In the genomic region with DNA sequence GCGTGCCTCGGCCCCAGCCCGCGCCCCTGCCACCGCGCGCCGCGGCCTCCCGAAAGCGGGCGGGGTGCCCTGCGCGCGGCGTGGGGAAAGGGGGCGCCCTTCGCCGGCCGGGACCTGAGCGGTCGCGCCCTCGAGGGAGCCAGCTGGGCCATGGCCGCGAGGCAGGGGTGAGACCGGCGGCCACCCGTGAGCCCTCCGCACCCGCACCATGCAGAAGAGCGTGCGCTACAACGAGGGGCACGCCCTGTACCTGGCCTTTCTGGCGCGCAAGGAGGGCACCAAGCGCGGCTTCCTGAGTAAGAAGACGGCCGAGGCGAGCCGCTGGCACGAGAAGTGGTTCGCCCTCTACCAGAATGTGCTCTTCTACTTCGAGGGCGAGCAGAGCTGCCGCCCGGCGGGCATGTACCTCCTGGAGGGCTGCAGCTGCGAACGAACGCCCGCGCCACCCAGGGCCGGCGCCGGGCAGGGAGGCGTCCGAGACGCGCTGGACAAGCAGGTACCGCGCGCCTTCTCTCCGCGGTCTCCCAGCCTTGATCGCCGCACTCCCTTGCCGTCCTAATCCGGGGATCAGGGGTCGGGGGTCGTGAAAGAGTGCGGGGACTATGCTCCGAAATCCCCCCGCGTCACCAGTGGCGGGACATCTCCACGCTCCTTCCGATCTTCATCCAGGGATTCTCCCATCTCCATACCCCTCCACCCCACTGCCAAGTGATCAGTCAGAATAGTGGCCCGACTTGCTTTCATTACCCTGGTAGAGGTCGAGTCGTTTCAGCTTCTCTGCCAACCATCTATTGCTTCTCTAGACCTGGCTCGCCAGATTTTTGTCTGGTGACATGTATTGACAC, we compare ENCODE assay signal across 1 cellular context.
TF ChIP-seq lines count a peak whose summit lies in the region.

No MANE protein-coding gene starts in this region.

TF ChIP-seq in HepG2, 621 proteins besides CTCF, POLR2A, EP300 and RAD21 (continued from another document and continues in another):
- TF ChIP-seq, protein P1, sequence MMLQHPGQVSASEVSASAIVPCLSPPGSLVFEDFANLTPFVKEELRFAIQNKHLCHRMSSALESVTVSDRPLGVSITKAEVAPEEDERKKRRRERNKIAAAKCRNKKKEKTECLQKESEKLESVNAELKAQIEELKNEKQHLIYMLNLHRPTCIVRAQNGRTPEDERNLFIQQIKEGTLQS (CRISPR knock-in tag; IDR thresholded peaks at IDR 0.05) = 0 out of 2 replicates have a peak, but pooled peaks have one; percentile 24
- TF ChIP-seq, protein P2, sequence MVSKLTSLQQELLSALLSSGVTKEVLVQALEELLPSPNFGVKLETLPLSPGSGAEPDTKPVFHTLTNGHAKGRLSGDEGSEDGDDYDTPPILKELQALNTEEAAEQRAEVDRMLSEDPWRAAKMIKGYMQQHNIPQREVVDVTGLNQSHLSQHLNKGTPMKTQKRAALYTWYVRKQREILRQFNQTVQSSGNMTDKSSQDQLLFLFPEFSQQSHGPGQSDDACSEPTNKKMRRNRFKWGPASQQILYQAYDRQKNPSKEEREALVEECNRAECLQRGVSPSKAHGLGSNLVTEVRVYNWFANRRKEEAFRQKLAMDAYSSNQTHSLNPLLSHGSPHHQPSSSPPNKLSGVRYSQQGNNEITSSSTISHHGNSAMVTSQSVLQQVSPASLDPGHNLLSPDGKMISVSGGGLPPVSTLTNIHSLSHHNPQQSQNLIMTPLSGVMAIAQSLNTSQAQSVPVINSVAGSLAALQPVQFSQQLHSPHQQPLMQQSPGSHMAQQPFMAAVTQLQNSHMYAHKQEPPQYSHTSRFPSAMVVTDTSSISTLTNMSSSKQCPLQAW (CRISPR knock-in tag; IDR thresholded peaks at IDR 0.05) = no peak
- TF ChIP-seq, protein P3, sequence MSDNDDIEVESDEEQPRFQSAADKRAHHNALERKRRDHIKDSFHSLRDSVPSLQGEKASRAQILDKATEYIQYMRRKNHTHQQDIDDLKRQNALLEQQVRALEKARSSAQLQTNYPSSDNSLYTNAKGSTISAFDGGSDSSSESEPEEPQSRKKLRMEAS (IDR thresholded peaks at IDR 0.05) = peak; percentile 82
- TF ChIP-seq YY1 (IDR thresholded peaks at IDR 0.05; ENCODE audit: insufficient read depth, insufficient replicate concordance, low read depth, low read length) = peak; percentile 84
- peak; percentile 99 for TF ChIP-seq ZSCAN25 (CRISPR knock-in tag; IDR thresholded peaks at IDR 0.05)
- no peak for TF ChIP-seq NFKB2 (CRISPR knock-in tag; IDR thresholded peaks at IDR 0.05; ENCODE audit: borderline replicate concordance)
- TF ChIP-seq SPEN (CRISPR knock-in tag; IDR thresholded peaks at IDR 0.05; ENCODE audit: low read depth) = no peak
- no peak for TF ChIP-seq SOX6 (IDR thresholded peaks at IDR 0.05)
- TF ChIP-seq SOX6 (CRISPR knock-in tag; IDR thresholded peaks at IDR 0.05) = peak; percentile 39
- TF ChIP-seq ZFY (CRISPR knock-in tag; IDR thresholded peaks at IDR 0.05) = peak; percentile 76; the same call in 1 of the 2 replicates
- no peak for TF ChIP-seq RXRB (CRISPR knock-in tag; IDR thresholded peaks at IDR 0.05; ENCODE audit: borderline replicate concordance)
- TF ChIP-seq ZNF274 (CRISPR knock-in tag; IDR thresholded peaks at IDR 0.05) = 0 out of 2 replicates have a peak, but pooled peaks have one; percentile 71
- TF ChIP-seq, protein P4, sequence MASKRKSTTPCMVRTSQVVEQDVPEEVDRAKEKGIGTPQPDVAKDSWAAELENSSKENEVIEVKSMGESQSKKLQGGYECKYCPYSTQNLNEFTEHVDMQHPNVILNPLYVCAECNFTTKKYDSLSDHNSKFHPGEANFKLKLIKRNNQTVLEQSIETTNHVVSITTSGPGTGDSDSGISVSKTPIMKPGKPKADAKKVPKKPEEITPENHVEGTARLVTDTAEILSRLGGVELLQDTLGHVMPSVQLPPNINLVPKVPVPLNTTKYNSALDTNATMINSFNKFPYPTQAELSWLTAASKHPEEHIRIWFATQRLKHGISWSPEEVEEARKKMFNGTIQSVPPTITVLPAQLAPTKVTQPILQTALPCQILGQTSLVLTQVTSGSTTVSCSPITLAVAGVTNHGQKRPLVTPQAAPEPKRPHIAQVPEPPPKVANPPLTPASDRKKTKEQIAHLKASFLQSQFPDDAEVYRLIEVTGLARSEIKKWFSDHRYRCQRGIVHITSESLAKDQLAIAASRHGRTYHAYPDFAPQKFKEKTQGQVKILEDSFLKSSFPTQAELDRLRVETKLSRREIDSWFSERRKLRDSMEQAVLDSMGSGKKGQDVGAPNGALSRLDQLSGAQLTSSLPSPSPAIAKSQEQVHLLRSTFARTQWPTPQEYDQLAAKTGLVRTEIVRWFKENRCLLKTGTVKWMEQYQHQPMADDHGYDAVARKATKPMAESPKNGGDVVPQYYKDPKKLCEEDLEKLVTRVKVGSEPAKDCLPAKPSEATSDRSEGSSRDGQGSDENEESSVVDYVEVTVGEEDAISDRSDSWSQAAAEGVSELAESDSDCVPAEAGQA (IDR thresholded peaks at IDR 0.05; ENCODE audit: low read depth) = no peak
- TF ChIP-seq, protein P4 (CRISPR knock-in tag; IDR thresholded peaks at IDR 0.05; ENCODE audit: borderline replicate concordance) = no peak
- TF ChIP-seq ZNF234 (CRISPR knock-in tag; conservative IDR thresholded peaks at IDR 0.05) = no peak
- TF ChIP-seq HES4 (CRISPR knock-in tag; IDR thresholded peaks at IDR 0.05; ENCODE audit: borderline replicate concordance) = peak; percentile 83
- TF ChIP-seq, protein P5, sequence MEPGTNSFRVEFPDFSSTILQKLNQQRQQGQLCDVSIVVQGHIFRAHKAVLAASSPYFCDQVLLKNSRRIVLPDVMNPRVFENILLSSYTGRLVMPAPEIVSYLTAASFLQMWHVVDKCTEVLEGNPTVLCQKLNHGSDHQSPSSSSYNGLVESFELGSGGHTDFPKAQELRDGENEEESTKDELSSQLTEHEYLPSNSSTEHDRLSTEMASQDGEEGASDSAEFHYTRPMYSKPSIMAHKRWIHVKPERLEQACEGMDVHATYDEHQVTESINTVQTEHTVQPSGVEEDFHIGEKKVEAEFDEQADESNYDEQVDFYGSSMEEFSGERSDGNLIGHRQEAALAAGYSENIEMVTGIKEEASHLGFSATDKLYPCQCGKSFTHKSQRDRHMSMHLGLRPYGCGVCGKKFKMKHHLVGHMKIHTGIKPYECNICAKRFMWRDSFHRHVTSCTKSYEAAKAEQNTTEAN (CRISPR knock-in tag; conservative IDR thresholded peaks at IDR 0.05) = no peak
- no peak for TF ChIP-seq LCORL (IDR thresholded peaks at IDR 0.05)
- TF ChIP-seq LCORL (CRISPR knock-in tag; IDR thresholded peaks at IDR 0.05) = peak; percentile 54; the same call in 1 of the 2 replicates
- TF ChIP-seq, protein P6, sequence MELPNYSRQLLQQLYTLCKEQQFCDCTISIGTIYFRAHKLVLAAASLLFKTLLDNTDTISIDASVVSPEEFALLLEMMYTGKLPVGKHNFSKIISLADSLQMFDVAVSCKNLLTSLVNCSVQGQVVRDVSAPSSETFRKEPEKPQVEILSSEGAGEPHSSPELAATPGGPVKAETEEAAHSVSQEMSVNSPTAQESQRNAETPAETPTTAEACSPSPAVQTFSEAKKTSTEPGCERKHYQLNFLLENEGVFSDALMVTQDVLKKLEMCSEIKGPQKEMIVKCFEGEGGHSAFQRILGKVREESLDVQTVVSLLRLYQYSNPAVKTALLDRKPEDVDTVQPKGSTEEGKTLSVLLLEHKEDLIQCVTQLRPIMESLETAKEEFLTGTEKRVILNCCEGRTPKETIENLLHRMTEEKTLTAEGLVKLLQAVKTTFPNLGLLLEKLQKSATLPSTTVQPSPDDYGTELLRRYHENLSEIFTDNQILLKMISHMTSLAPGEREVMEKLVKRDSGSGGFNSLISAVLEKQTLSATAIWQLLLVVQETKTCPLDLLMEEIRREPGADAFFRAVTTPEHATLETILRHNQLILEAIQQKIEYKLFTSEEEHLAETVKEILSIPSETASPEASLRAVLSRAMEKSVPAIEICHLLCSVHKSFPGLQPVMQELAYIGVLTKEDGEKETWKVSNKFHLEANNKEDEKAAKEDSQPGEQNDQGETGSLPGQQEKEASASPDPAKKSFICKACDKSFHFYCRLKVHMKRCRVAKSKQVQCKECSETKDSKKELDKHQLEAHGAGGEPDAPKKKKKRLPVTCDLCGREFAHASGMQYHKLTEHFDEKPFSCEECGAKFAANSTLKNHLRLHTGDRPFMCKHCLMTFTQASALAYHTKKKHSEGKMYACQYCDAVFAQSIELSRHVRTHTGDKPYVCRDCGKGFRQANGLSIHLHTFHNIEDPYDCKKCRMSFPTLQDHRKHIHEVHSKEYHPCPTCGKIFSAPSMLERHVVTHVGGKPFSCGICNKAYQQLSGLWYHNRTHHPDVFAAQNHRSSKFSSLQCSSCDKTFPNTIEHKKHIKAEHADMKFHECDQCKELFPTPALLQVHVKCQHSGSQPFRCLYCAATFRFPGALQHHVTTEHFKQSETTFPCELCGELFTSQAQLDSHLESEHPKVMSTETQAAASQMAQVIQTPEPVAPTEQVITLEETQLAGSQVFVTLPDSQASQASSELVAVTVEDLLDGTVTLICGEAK (IDR thresholded peaks at IDR 0.05) = no peak
- TF ChIP-seq, protein P6 (CRISPR knock-in tag; IDR thresholded peaks at IDR 0.05) = peak; percentile 39
- TF ChIP-seq, protein P7, sequence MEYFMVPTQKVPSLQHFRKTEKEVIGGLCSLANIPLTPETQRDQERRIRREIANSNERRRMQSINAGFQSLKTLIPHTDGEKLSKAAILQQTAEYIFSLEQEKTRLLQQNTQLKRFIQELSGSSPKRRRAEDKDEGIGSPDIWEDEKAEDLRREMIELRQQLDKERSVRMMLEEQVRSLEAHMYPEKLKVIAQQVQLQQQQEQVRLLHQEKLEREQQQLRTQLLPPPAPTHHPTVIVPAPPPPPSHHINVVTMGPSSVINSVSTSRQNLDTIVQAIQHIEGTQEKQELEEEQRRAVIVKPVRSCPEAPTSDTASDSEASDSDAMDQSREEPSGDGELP (IDR thresholded peaks at IDR 0.05; ENCODE audit: borderline replicate concordance, low read depth) = peak; percentile 23; the same call in 1 of the 2 replicates
- TF ChIP-seq, protein P8, sequence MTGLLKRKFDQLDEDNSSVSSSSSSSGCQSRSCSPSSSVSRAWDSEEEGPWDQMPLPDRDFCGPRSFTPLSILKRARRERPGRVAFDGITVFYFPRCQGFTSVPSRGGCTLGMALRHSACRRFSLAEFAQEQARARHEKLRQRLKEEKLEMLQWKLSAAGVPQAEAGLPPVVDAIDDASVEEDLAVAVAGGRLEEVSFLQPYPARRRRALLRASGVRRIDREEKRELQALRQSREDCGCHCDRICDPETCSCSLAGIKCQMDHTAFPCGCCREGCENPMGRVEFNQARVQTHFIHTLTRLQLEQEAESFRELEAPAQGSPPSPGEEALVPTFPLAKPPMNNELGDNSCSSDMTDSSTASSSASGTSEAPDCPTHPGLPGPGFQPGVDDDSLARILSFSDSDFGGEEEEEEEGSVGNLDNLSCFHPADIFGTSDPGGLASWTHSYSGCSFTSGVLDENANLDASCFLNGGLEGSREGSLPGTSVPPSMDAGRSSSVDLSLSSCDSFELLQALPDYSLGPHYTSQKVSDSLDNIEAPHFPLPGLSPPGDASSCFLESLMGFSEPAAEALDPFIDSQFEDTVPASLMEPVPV (CRISPR knock-in tag; IDR thresholded peaks at IDR 0.05) = 0 out of 2 replicates have a peak, but pooled peaks have one; percentile 26
- no peak for TF ChIP-seq JUNB (CRISPR knock-in tag; IDR thresholded peaks at IDR 0.05; ENCODE audit: borderline replicate concordance)
- TF ChIP-seq, protein P9, sequence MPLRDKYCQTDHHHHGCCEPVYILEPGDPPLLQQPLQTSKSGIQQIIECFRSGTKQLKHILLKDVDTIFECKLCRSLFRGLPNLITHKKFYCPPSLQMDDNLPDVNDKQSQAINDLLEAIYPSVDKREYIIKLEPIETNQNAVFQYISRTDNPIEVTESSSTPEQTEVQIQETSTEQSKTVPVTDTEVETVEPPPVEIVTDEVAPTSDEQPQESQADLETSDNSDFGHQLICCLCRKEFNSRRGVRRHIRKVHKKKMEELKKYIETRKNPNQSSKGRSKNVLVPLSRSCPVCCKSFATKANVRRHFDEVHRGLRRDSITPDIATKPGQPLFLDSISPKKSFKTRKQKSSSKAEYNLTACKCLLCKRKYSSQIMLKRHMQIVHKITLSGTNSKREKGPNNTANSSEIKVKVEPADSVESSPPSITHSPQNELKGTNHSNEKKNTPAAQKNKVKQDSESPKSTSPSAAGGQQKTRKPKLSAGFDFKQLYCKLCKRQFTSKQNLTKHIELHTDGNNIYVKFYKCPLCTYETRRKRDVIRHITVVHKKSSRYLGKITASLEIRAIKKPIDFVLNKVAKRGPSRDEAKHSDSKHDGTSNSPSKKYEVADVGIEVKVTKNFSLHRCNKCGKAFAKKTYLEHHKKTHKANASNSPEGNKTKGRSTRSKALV (CRISPR knock-in tag; IDR thresholded peaks at IDR 0.05) = peak; percentile 90
- no peak for TF ChIP-seq ZEB1 (IDR thresholded peaks at IDR 0.05; ENCODE audit: insufficient replicate concordance, low read depth)
